ENCODE assay signal across 9 cellular contexts in the genomic region with DNA sequence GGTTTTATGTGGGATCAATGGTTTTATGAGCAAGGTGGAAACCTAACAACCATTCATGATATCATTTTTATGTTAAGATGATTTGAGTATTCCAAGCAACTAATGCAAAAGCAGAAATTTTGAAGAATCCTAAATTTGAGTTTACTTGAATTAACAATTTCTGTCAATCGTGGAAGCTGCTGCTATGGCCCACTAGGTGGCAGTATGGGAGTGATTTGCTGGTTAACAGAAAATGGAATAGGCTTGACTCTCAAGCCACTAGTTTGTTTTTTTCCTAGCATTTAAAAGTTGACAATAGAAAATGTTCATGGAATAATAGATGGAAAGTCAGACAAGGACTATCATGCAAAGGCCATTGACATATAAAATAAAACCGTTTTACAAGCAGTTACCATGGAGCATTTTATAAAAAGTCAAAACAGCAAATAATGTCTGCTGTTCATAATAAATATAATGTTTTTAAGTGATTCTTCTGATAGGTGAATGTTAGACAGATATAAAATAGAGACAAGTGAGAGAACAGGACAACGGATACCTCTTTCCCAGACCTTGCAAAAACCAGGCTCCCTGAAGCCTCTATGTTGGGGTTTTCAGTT. TPM values are rescaled to one million over a fixed set of nuclear protein-coding genes. Genes with fewer than 3 reads are reported as not detected.
DNase-seq lines count a peak whose midpoint lies in the region; ATAC-seq and TF ChIP-seq lines count a peak whose summit lies in the region.
"Had no signal": no experiment of that assay in that cellular context is flagged by ENCODE, and none has a peak within 500 bp of the region (broad histone marks: within the 10 kb centered on the region; RNA-seq: fewer than 3 reads in every experiment).

No MANE protein-coding gene starts in this region.

- H3K27me3 ChIP-seq in CD4-positive, alpha-beta memory T cell (ENCODE audit: insufficient read depth, low read length) = no peaks in the 10 kb centered on the region
- H3K27me3 ChIP-seq: SJSA1 had no signal

- peak; percentile 53 for ATAC-seq in GM21619 (IDR thresholded peaks at IDR 0.05; ENCODE audit: unreplicated experiment)
- ATAC-seq in omental fat pad (ENCODE audit: low FRiP score) = no peak
- no peak for ATAC-seq in GM21723 (IDR thresholded peaks at IDR 0.05; ENCODE audit: unreplicated experiment)

- H3K27me3 Mint-ChIP-seq in CD4-positive, alpha-beta memory T cell = no peaks in the 10 kb centered on the region

- no peaks in the 10 kb centered on the region for H3K36me3 Mint-ChIP-seq in CD4-positive, alpha-beta memory T cell

- H3K4me1 Mint-ChIP-seq in CD4-positive, alpha-beta memory T cell = peaks cover 0 to 6% (median 2%) of the 10 kb centered on the region in 4 donors

- H3K9me3 Mint-ChIP-seq in CD4-positive, alpha-beta memory T cell = no peaks in the 10 kb centered on the region

- H3K9me3 ChIP-seq in CD4-positive, alpha-beta memory T cell (ENCODE audit: control insufficient read depth in 1 of 2, low read length in 2 of 2) = no peaks in the 10 kb centered on the region
- H3K9me3 ChIP-seq: SJSA1 had no signal

- no peak overlapping the region for H3K4me3 Mint-ChIP-seq in CD4-positive, alpha-beta memory T cell

- POLR2A ChIA-PET in CD4-positive, alpha-beta memory T cell (lab: Charles Lee; ENCODE audit: partially characterized antibody) = no interaction called here

- no peak overlapping the region for H3K27ac Mint-ChIP-seq in CD4-positive, alpha-beta memory T cell

- H3K4me1 ChIP-seq in CD4-positive, alpha-beta memory T cell (ENCODE audit: insufficient read depth, low read length) = peaks cover 5% of the 10 kb centered on the region
- H3K4me1 ChIP-seq: SJSA1 had no signal

- TF ChIP-seq CTCF in omental fat pad (IDR thresholded peaks at IDR 0.05) = peak in 2 of 3 donors; percentile 40 to 44

- H3K4me3 ChIP-seq in CD4-positive, alpha-beta memory T cell (ENCODE audit: low read length in 2 of 2) = no peak overlapping the region
- H3K4me3 ChIP-seq: SJSA1 had no signal

- H3K27ac ChIP-seq in CD4-positive, alpha-beta memory T cell (ENCODE audit: low read depth, low read length) = no peak overlapping the region
- H3K27ac ChIP-seq: SJSA1 had no signal

- CTCF ChIA-PET in CD4-positive, alpha-beta memory T cell (lab: Charles Lee; ENCODE audit: partially characterized antibody) = interaction anchor here (1.0 to 9.3 kb wide), 17 partner anchors 9 to 549 kb away, joined by 3 to 174 read pairs (median 5); a partner anchor contains a TSS

- H3K36me3 ChIP-seq in CD4-positive, alpha-beta memory T cell (ENCODE audit: insufficient read depth, low read length) = no peaks in the 10 kb centered on the region
- H3K36me3 ChIP-seq: SJSA1 had no signal

- DNase-seq in CD4-positive, alpha-beta memory T cell = peak; percentile 51 to 60 (median 55)
- DNase-seq in NCI-H748 treated with DMSO at 0.1 percent for 48 hours (lab: John Stamatoyannopoulos, UW) (peak; percentile 34), fibroblast of gingiva (ENCODE audit: low read depth) (peak; percentile 59), omental fat pad (ENCODE audit: low spot score) (no peak), islet precursor cell (no peak)
- DNase-seq in activated CD8-positive, alpha-beta memory T cell treated with anti-CD3 and anti-CD28 coated beads, Interleukin-2, amount 50 U/mL, for 1 hour (ENCODE audit: extremely low read depth) = peak; percentile 12

- intact Hi-C loops in CD4-positive, alpha-beta memory T cell (cut with micrococcal nuclease) = loop anchor here (1.0 to 10.0 kb wide), 6 partner anchors 45 to 792 kb away; a partner anchor contains a TSS

RNA-seq across cellular contexts. Expression of a gene that starts 43.0 kb away (rescaled TPM):
- total RNA-seq in CD4-positive, alpha-beta memory T cell = 1 to 10 TPM; 1.1 to 1.2 TPM
- polyA plus RNA-seq in CD4-positive, alpha-beta memory T cell = 1 to 10 TPM; 2.6 to 4.8 TPM
- total RNA-seq in omental fat pad = 1 to 10 TPM in 3 of 4 donors, under 1 TPM in 1; 0.79 to 4.4 (median 2.7) TPM

Comparison
In these comparisons a context has a peak if more than half of its experiments do, and no peak if none do; other contexts are left out.
1. DNase-seq: peak in CD4-positive, alpha-beta memory T cell (5 of 5), NCI-H748 treated with DMSO at 0.1 percent for 48 hours (single experiment), activated CD8-positive, alpha-beta memory T cell treated with anti-CD3 and anti-CD28 coated beads, Interleukin-2, amount 50 U/mL, for 1 hour (single experiment) and fibroblast of gingiva (single experiment); none in omental fat pad (single experiment) and islet precursor cell (single experiment).